In the genomic region with DNA sequence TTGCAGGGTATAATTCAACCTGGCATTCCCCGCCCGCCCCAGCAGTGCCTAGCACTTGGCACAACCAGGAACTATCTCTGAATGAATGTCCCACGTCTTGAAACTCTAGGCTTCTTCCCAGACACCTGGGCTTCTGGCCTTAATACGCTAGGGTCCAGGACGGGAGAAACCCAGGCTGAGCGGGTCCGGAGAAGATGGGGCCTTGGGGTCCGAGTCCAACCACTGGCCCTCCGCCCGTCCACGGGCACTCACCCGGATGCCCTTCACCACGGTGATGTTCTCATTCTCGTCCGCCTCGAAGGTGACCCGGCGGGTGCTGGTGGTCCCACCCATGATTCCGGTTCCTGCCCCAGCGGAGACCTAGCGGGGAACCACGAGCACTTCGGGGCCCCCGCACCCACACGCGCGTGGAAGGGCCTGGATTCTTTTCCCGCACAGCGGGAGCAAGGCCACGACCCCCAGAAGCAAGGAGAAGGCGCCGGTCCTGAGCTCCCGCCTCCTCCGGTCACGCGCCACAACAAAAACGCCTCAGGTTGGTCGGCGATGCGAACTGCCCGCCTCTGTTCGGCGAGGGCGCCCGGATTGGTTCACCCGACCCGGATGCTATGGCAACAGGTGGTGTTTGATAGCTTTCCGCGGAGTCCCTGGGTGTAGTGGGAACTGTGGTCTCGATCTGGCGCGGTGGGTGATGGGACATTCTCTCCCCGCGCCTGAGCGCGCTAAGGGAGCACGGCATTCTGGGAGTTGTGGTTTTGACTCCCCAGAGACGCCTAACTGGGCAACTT, we compare ENCODE assay signal across 8 cellular contexts. TPM values are rescaled to one million over a fixed set of nuclear protein-coding genes. Genes with fewer than 3 reads are reported as not detected.
DNase-seq lines count a peak whose midpoint lies in the region; ATAC-seq, FAIRE-seq and TF ChIP-seq lines count a peak whose summit lies in the region.

A gene (minus strand): TSS at position 486 of the 785 bp plus-strand sequence. CDS start 153 bp downstream, at position 333.

- H3K4me1 ChIP-seq in astrocyte (ENCODE audit: insufficient read depth, low read length) (no peaks in the 10 kb centered on the region), right cardiac atrium (ENCODE audit: control insufficient read depth, insufficient read depth, low read length) (peaks cover 2% of the 10 kb centered on the region), uterus (peaks cover 0 to 7% of the 10 kb centered on the region in 2 donors)

- no peaks in the 10 kb centered on the region for H3K36me3 Mint-ChIP-seq in astrocyte (ENCODE audit: low read depth, unreplicated experiment)

- H3K27ac Mint-ChIP-seq in astrocyte (ENCODE audit: unreplicated experiment), result peak within 1 kb of the TSS; percentile 97

- peaks cover 15% of the 10 kb centered on the region for H3K4me1 Mint-ChIP-seq in astrocyte (ENCODE audit: low read depth, unreplicated experiment)

- H3K4me3 ChIP-seq in astrocyte (ENCODE audit: insufficient read depth, low read depth, low read length) (peak within 1 kb of the TSS; percentile 91), right cardiac atrium (ENCODE audit: low read length) (peak within 1 kb of the TSS; percentile 79), uterus (peak within 1 kb of the TSS; percentile 72 to 95)

- H3K9ac ChIP-seq in astrocyte (ENCODE audit: low read length), result peak within 1 kb of the TSS; percentile 95

- H3K36me3 ChIP-seq in astrocyte (ENCODE audit: insufficient read depth, low read length), result no peaks in the 10 kb centered on the region
- H3K36me3 ChIP-seq in uterus, result no peaks in the 10 kb centered on the region

- TF ChIP-seq POLR2A in GM18505 (IDR thresholded peaks at IDR 0.05; ENCODE audit: borderline replicate concordance, extremely low read depth, insufficient read depth, insufficient read length), result peak; percentile 68
- TF ChIP-seq POLR2A in uterus (IDR thresholded peaks at IDR 0.05), result peak in 1 of 2 donors; percentile 61

- peak within 1 kb of the TSS; percentile 90 for H3K4me2 ChIP-seq in astrocyte (ENCODE audit: low read length)

- TF ChIP-seq CTCF in astrocyte (IDR thresholded peaks at IDR 0.05; ENCODE audit: insufficient read depth, low read depth, low read length), result no peak
- no peak for TF ChIP-seq CTCF in uterus (IDR thresholded peaks at IDR 0.05)

- H3K27me3 ChIP-seq in astrocyte (ENCODE audit: insufficient read depth, low read length) (no peaks in the 10 kb centered on the region), right cardiac atrium (ENCODE audit: control insufficient read depth, insufficient read depth) (no peaks in the 10 kb centered on the region), uterus (no peaks in the 10 kb centered on the region)

- ATAC-seq in GM18505 (IDR thresholded peaks at IDR 0.05; ENCODE audit: unreplicated experiment), result peak; percentile 100
- ATAC-seq in HG02973 (IDR thresholded peaks at IDR 0.05; ENCODE audit: unreplicated experiment), result peak; percentile 99
- peak; percentile 100 for ATAC-seq in right cardiac atrium

- under 1% methylated on average over 58 of the region's 58 CpGs for WGBS in right cardiac atrium

- peaks cover 35% of the 10 kb centered on the region for H4K20me1 ChIP-seq in astrocyte (ENCODE audit: insufficient read depth, low read length)

- H3K27ac ChIP-seq in astrocyte (ENCODE audit: low read depth, low read length), result peak within 1 kb of the TSS; percentile 85
- H3K27ac ChIP-seq in right cardiac atrium (ENCODE audit: low read length), result peak within 1 kb of the TSS; percentile 84
- H3K27ac ChIP-seq in uterus, result peak within 1 kb of the TSS; percentile 80 to 84

- H3K79me2 ChIP-seq in astrocyte (ENCODE audit: insufficient read depth, low read length), result peaks cover 51% of the 10 kb centered on the region

- intact Hi-C loops in right cardiac atrium (cut with DNase I) (no loop called here), uterus (cut with DNase I; ENCODE audit: low total_unique reads) (no loop called here)

- H3K9me3 Mint-ChIP-seq in astrocyte (ENCODE audit: unreplicated experiment), result no peaks in the 10 kb centered on the region

- peak within 1 kb of the TSS; percentile 99 for H3K4me3 Mint-ChIP-seq in astrocyte (ENCODE audit: unreplicated experiment)

- peak; percentile 84 for FAIRE-seq in astrocyte (lab: Jason Lieb, UNC)

- H3K9me3 ChIP-seq in astrocyte (ENCODE audit: insufficient read depth, low read depth, low read length) (no peaks in the 10 kb centered on the region), right cardiac atrium (ENCODE audit: control insufficient read depth, low read length) (no peaks in the 10 kb centered on the region), uterus (no peaks in the 10 kb centered on the region)

- peak within 1 kb of the TSS; percentile 84 for H2AFZ ChIP-seq in astrocyte (ENCODE audit: low read depth, low read length)

- no peaks in the 10 kb centered on the region for H3K27me3 Mint-ChIP-seq in astrocyte (ENCODE audit: low read depth, unreplicated experiment)

- DNase-seq in NCI-H2029 (lab: John Stamatoyannopoulos, UW) (peak; percentile 98), T-helper 22 cell (ENCODE audit: low read depth) (peak; percentile 94), astrocyte (ENCODE audit: low read depth) (peak; percentile 96), right cardiac atrium (peak; percentile 98 to 99 (median 98)), pulmonary artery endothelial cell (ENCODE audit: low read depth, low spot score) (peak; percentile 95), uterus (peak; percentile 97)

RNA-seq across cellular contexts. Expression of the gene that starts here (rescaled TPM):
- total RNA-seq in astrocyte (58.8 and 63.1 TPM in 2 replicates), right cardiac atrium (100 to 1,000 TPM; 120 to 150 (median 141) TPM), pulmonary artery endothelial cell (91.3 and 108 TPM in 2 replicates), uterus (10 to 100 TPM; 43.5 to 61.0 (median 47.6) TPM)
- 120 TPM for polyA plus RNA-seq in right cardiac atrium

Comparison
In these comparisons a context has a peak if more than half of its experiments do, and no peak if none do; other contexts are left out.
1. Peak in every context shown above with its lines: DNase-seq, ATAC-seq, H3K4me3 ChIP-seq and H3K27ac ChIP-seq.